In the genomic region with DNA sequence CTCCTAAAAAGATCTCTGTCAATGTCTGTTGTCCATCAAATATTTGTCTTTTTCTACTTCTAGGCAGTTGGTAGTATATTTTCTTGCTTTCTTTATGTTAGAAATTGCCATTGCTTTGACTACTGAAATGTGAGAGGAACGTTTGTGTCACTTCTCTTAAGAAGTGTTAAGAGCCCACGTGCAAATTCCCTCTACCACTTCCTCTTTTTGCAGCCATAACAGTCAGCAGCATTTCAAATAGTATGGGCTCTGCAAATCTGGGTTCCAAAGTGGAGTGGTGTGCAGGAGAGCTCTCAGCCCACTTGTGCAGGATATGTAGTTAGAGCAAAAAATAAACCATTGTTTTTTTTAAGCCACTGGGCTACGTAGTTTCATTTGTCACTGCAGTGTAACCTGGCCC, we compare ENCODE assay signal across 21 cellular contexts.
A peak's percentile ranks its signal among the peaks of the same experiment; 100 is the strongest.
DNase-seq lines count a peak whose midpoint lies in the region; ATAC-seq and TF ChIP-seq lines count a peak whose summit lies in the region.
"Had no signal": no experiment of that assay in that cellular context is flagged by ENCODE, and none has a peak within 500 bp of the region (broad histone marks: within the 10 kb centered on the region; RNA-seq: fewer than 3 reads in every experiment).

No MANE protein-coding gene starts in this region.

- H3K4me3 ChIP-seq in OCI-LY7 (ENCODE audit: low read depth, low read length, poor library complexity, severe bottlenecking) = no peak overlapping the region
- H3K4me3 ChIP-seq: lung, psoas muscle, SJCRH30 had no signal

- intact Hi-C loops in OCI-LY7 (cut with micrococcal nuclease; ENCODE audit: unreplicated experiment) (no loop called here), left ventricle myocardium superior (cut with micrococcal nuclease) (no loop called here)

- DNase-seq in NCI-H510A treated with DMSO at 0.1 percent for 48 hours (lab: John Stamatoyannopoulos, UW) (peak; percentile 11), NCI-H510A (lab: John Stamatoyannopoulos, UW) (no peak), OCI-LY7 (ENCODE audit: low spot score) (peak; percentile 58), left ventricle myocardium superior (no peak), ecto neural progenitor cell (ENCODE audit: low spot score) (no peak)
- DNase-seq in activated CD4-positive, CD25-positive, alpha-beta regulatory T cell treated with anti-CD3 and anti-CD28 coated beads, Interleukin-2, amount 50 U/mL, for 72 hours = no peak
- DNase-seq: activated effector memory CD4-positive, alpha-beta T cell treated with anti-CD3 and anti-CD28 coated beads, Interleukin-2, amount 50 U/mL, for 16 hours; aorta; foreskin melanocyte; H9; naive thymus-derived CD4-positive, alpha-beta T cell; NCI-H1048; NCI-H2171 treated with DMSO at 0.1 percent for 48 hours; psoas muscle; SJCRH30 had no signal

- CTCF ChIA-PET in OCI-LY7 (lab: Charles Lee; ENCODE audit: unreplicated experiment) = no interaction called here

- no peak for TF ChIP-seq CTCF in OCI-LY7 (conservative IDR thresholded peaks at IDR 0.05; ENCODE audit: low read length)

- no TSS peak for BruUV-seq in OCI-LY7 (replicated peaks; lab: Mats Ljungman, UMichigan)

- no peak overlapping the region for H2AFZ ChIP-seq in OCI-LY7 (ENCODE audit: low read length)

- H3K27ac ChIP-seq in OCI-LY7 (ENCODE audit: low read depth, low read length, poor library complexity, severe bottlenecking) = peak overlapping the region; percentile 23
- H3K27ac ChIP-seq: 22Rv1, C4-2B, psoas muscle, SJCRH30, VCaP had no signal

- no peaks in the 10 kb centered on the region for H3K9me2 ChIP-seq in OCI-LY7 (ENCODE audit: insufficient read depth, low read length)

- ATAC-seq in HG03442 (IDR thresholded peaks at IDR 0.05; ENCODE audit: unreplicated experiment) = peak; percentile 61
- no peak for ATAC-seq in HG02588 (IDR thresholded peaks at IDR 0.05; ENCODE audit: unreplicated experiment)
- ATAC-seq in left ventricle myocardium superior = no peak
- ATAC-seq: naive thymus-derived CD4-positive, alpha-beta T cell; psoas muscle had no signal

- POLR2A ChIA-PET in OCI-LY7 (lab: Charles Lee) = interaction anchor here (0.5 to 1.1 kb wide), 3 partner anchors 23 to 1585 kb away, joined by 3 to 4 read pairs (median 3); no protein-coding TSS in a partner anchor

- no peaks in the 10 kb centered on the region for H3K79me2 ChIP-seq in OCI-LY7 (ENCODE audit: insufficient read depth, low read depth, low read length)

- H3K4me1 ChIP-seq in OCI-LY7 (ENCODE audit: insufficient read depth, low read length, poor library complexity, severe bottlenecking) = peaks cover 15% of the 10 kb centered on the region
- H3K4me1 ChIP-seq: psoas muscle, SJCRH30 had no signal

- no peaks in the 10 kb centered on the region for H3K36me3 ChIP-seq in OCI-LY7 (ENCODE audit: insufficient read depth, low read length)
- H3K36me3 ChIP-seq: SJCRH30 had no signal

- H3K9me3 ChIP-seq in OCI-LY7 (ENCODE audit: low read length) = no peaks in the 10 kb centered on the region
- H3K9me3 ChIP-seq: psoas muscle, SJCRH30 had no signal

- peak overlapping the region; percentile 38; the same call in 1 of the 2 replicates for H3K4me2 ChIP-seq in OCI-LY7 (ENCODE audit: low read length)

- no peaks in the 10 kb centered on the region for H4K20me1 ChIP-seq in OCI-LY7 (ENCODE audit: insufficient read depth, low read length)

Comparison
In these comparisons a context has a peak if more than half of its experiments do, and no peak if none do; other contexts are left out.
1. DNase-seq: peak in NCI-H510A treated with DMSO at 0.1 percent for 48 hours (single experiment) and OCI-LY7 (single experiment); none in NCI-H510A (single experiment), activated CD4-positive, CD25-positive, alpha-beta regulatory T cell treated with anti-CD3 and anti-CD28 coated beads, Interleukin-2, amount 50 U/mL, for 72 hours (single experiment), left ventricle myocardium superior (single experiment) and ecto neural progenitor cell (single experiment).